ENCODE assay signal across 8 cellular contexts in the genomic region with DNA sequence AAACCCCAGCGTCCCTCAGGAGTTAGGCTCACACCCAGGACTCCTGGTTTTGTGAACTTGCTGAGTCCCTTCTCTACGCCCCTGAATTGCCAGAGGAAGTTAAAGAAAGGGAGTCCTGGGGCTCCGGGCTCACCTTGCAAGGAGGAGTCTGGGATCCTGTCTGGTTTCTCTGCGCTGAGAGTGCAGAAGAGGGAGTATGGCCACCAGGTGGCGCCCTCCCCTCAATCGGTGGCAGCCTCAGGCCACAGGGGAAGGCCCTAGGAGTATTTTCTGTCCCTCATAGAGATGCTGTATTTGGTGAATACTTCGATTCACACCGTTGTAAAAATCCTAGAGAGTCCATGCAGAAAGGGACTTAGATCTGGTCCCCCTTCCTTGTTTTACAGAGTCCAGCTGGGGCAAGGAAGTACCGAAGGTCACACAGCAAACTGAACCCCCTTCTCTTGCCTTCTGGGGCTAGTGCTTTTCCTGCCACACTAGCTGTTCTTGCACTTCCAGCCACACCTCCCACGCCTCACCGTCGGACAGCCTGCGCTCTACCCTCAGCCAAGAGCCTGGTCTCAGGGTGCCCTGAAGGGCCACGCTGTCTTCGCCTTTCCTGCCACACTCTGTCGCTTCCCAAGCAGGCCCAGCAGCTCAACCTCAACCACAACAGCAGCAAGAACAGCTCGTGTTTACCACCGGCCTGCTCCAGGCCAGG. TPM values are rescaled to one million over a fixed set of nuclear protein-coding genes. Genes with fewer than 3 reads are reported as not detected.
DNase-seq lines count a peak whose midpoint lies in the region; ATAC-seq and TF ChIP-seq lines count a peak whose summit lies in the region.

No MANE protein-coding gene starts in this region.

- H3K27ac ChIP-seq in KMS-11 (no peak overlapping the region), heart right ventricle (no peak overlapping the region)

- no peak for DNase-seq in GM12864 (ENCODE audit: low read depth)
- peak; percentile 74 for DNase-seq in activated naive CD8-positive, alpha-beta T cell treated with anti-CD3 and anti-CD28 coated beads for 36 hours
- peak; percentile 76 to 79 for DNase-seq in heart right ventricle
- DNase-seq in retina: peak; percentile 86
- DNase-seq in DMS153 treated with DMSO at 0.1 percent for 48 hours (lab: John Stamatoyannopoulos, UW; ENCODE audit: unreplicated experiment): no peak

- no peaks in the 10 kb centered on the region for H4K20me1 ChIP-seq in KMS-11 (ENCODE audit: insufficient read depth)

- H3K36me3 Mint-ChIP-seq in activated naive CD8-positive, alpha-beta T cell treated with anti-CD3 and anti-CD28 coated beads for 36 hours: no peaks in the 10 kb centered on the region

- H3K9me3 ChIP-seq in heart right ventricle: no peaks in the 10 kb centered on the region

- intact Hi-C loops in heart right ventricle (cut with DNase I): loop anchor here in 9 of 10 donors (1.0 to 5.0 kb wide), 4 partner anchors 139 to 143 kb away; no protein-coding TSS in a partner anchor

- H3K36me3 ChIP-seq in KMS-11 (ENCODE audit: insufficient read depth) (no peaks in the 10 kb centered on the region), heart right ventricle (peaks cover 0 to 4% (median 0%) of the 10 kb centered on the region in 9 donors)

- H3K4me1 ChIP-seq in KMS-11 (ENCODE audit: low read depth, poor library complexity, severe bottlenecking) (peaks cover 16% of the 10 kb centered on the region), heart right ventricle (peaks cover 0 to 19% (median 3%) of the 10 kb centered on the region in 9 donors)

- TF ChIP-seq CTCF in GM12864 (IDR thresholded peaks at IDR 0.05; ENCODE audit: low read depth, low read length, missing control alignments) (peak; percentile 84), KMS-11 (conservative IDR thresholded peaks at IDR 0.05; ENCODE audit: low read depth, low read length) (peak; percentile 74), heart right ventricle (IDR thresholded peaks at IDR 0.05) (peak; percentile 89 to 97 (median 94))

- H3K4me3 Mint-ChIP-seq in activated naive CD8-positive, alpha-beta T cell treated with anti-CD3 and anti-CD28 coated beads for 36 hours: no peak overlapping the region

- H3K9ac ChIP-seq in KMS-11: no peak overlapping the region

- no peak overlapping the region for H3K27ac Mint-ChIP-seq in activated naive CD8-positive, alpha-beta T cell treated with anti-CD3 and anti-CD28 coated beads for 36 hours

- H3K4me3 ChIP-seq in GM12864 (ENCODE audit: low read depth, low read length) (no peak overlapping the region), KMS-11 (IDR thresholded peaks at IDR 0.05; ENCODE audit: insufficient read depth, low read depth, low read length) (no peak overlapping the region), heart right ventricle (no peak overlapping the region)

- H3K27me3 Mint-ChIP-seq in activated naive CD8-positive, alpha-beta T cell treated with anti-CD3 and anti-CD28 coated beads for 36 hours: peaks cover 51% of the 10 kb centered on the region

- no peaks in the 10 kb centered on the region for H3K9me3 Mint-ChIP-seq in activated naive CD8-positive, alpha-beta T cell treated with anti-CD3 and anti-CD28 coated beads for 36 hours

- 34 to 40% methylated on average over 18 of the region's 18 CpGs for WGBS in heart right ventricle, 2 donors

- H3K4me1 Mint-ChIP-seq in activated naive CD8-positive, alpha-beta T cell treated with anti-CD3 and anti-CD28 coated beads for 36 hours: peaks cover 12% of the 10 kb centered on the region

- 0 out of 2 replicates have a peak overlapping the region, but pooled peaks have one; percentile 18 for H2AFZ ChIP-seq in KMS-11 (ENCODE audit: low read depth)

- ATAC-seq in GM21737 (IDR thresholded peaks at IDR 0.05; ENCODE audit: unreplicated experiment) (peak; percentile 98), SK-N-SH treated with all-trans-retinoic acid at 6 μM for 48 hours (peak; percentile 99), heart right ventricle (peak; percentile 87 to 95 (median 92))

- H3K79me2 ChIP-seq in KMS-11 (ENCODE audit: insufficient read depth, low read depth): no peaks in the 10 kb centered on the region

- H3K27me3 ChIP-seq in KMS-11 (ENCODE audit: insufficient read depth, low read depth) (no peaks in the 10 kb centered on the region), heart right ventricle (peaks cover under 1 to 55% (median 35%) of the 10 kb centered on the region in 7 donors)

- H3K4me2 ChIP-seq in KMS-11: no peak overlapping the region

TF ChIP-seq in SK-N-SH treated with all-trans-retinoic acid at 6 μM for 48 hours, 23 proteins besides CTCF, POLR2A, EP300 and RAD21:
- TF ChIP-seq SNAI2 (CRISPR knock-in tag; IDR thresholded peaks at IDR 0.05) (no peak), ISL1 (CRISPR knock-in tag; IDR thresholded peaks at IDR 0.05) (no peak), RARB (CRISPR knock-in tag; IDR thresholded peaks at IDR 0.05) (no peak), ZNF8 (CRISPR knock-in tag; IDR thresholded peaks at IDR 0.05) (no peak), GLIS3 (CRISPR knock-in tag; IDR thresholded peaks at IDR 0.05) (no peak), ZC3H10 (CRISPR knock-in tag; IDR thresholded peaks at IDR 0.05) (no peak), ZNF70 (CRISPR knock-in tag; IDR thresholded peaks at IDR 0.05) (no peak), PPARA (CRISPR knock-in tag; IDR thresholded peaks at IDR 0.05; ENCODE audit: borderline replicate concordance) (no peak), TOX (CRISPR knock-in tag; IDR thresholded peaks at IDR 0.05; ENCODE audit: borderline replicate concordance) (no peak), ARNTL (CRISPR knock-in tag; IDR thresholded peaks at IDR 0.05; ENCODE audit: borderline replicate concordance, low read depth) (no peak), ZFP30 (CRISPR knock-in tag; IDR thresholded peaks at IDR 0.05) (no peak), BACH2 (CRISPR knock-in tag; IDR thresholded peaks at IDR 0.05; ENCODE audit: borderline replicate concordance) (no peak), TCF4 (CRISPR knock-in tag; IDR thresholded peaks at IDR 0.05; ENCODE audit: borderline replicate concordance) (no peak), CSDC2 (CRISPR knock-in tag; IDR thresholded peaks at IDR 0.05) (no peak), OSR1 (CRISPR knock-in tag; IDR thresholded peaks at IDR 0.05) (no peak)
- TF ChIP-seq, protein P1, sequence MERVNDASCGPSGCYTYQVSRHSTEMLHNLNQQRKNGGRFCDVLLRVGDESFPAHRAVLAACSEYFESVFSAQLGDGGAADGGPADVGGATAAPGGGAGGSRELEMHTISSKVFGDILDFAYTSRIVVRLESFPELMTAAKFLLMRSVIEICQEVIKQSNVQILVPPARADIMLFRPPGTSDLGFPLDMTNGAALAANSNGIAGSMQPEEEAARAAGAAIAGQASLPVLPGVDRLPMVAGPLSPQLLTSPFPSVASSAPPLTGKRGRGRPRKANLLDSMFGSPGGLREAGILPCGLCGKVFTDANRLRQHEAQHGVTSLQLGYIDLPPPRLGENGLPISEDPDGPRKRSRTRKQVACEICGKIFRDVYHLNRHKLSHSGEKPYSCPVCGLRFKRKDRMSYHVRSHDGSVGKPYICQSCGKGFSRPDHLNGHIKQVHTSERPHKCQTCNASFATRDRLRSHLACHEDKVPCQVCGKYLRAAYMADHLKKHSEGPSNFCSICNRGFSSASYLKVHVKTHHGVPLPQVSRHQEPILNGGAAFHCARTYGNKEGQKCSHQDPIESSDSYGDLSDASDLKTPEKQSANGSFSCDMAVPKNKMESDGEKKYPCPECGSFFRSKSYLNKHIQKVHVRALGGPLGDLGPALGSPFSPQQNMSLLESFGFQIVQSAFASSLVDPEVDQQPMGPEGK (CRISPR knock-in tag; IDR thresholded peaks at IDR 0.05; ENCODE audit: borderline replicate concordance): no peak
- TF ChIP-seq, protein P2, sequence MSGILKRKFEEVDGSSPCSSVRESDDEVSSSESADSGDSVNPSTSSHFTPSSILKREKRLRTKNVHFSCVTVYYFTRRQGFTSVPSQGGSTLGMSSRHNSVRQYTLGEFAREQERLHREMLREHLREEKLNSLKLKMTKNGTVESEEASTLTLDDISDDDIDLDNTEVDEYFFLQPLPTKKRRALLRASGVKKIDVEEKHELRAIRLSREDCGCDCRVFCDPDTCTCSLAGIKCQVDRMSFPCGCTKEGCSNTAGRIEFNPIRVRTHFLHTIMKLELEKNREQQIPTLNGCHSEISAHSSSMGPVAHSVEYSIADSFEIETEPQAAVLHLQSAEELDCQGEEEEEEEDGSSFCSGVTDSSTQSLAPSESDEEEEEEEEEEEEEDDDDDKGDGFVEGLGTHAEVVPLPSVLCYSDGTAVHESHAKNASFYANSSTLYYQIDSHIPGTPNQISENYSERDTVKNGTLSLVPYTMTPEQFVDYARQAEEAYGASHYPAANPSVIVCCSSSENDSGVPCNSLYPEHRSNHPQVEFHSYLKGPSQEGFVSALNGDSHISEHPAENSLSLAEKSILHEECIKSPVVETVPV (CRISPR knock-in tag; IDR thresholded peaks at IDR 0.05): no peak
- TF ChIP-seq, protein P3, sequence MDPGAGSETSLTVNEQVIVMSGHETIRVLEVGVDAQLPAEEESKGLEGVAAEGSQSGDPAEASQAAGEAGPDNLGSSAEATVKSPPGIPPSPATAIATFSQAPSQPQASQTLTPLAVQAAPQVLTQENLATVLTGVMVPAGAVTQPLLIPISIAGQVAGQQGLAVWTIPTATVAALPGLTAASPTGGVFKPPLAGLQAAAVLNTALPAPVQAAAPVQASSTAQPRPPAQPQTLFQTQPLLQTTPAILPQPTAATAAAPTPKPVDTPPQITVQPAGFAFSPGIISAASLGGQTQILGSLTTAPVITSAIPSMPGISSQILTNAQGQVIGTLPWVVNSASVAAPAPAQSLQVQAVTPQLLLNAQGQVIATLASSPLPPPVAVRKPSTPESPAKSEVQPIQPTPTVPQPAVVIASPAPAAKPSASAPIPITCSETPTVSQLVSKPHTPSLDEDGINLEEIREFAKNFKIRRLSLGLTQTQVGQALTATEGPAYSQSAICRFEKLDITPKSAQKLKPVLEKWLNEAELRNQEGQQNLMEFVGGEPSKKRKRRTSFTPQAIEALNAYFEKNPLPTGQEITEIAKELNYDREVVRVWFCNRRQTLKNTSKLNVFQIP (CRISPR knock-in tag; IDR thresholded peaks at IDR 0.05; ENCODE audit: borderline replicate concordance, low read depth): no peak

RNA-seq across cellular contexts. Expression of a gene that starts 10.2 kb away (rescaled TPM):
- not detected for total RNA-seq in activated naive CD8-positive, alpha-beta T cell treated with anti-CD3 and anti-CD28 coated beads for 36 hours
- total RNA-seq in heart right ventricle: 10 to 100 TPM; 22.2 to 33.0 (median 24.8) TPM
- polyA plus RNA-seq in heart right ventricle: 10 to 100 TPM; 16.8 to 18.4 TPM

RNA-seq across cellular contexts. Expression of a gene that starts 22.0 kb away (rescaled TPM):
- 10 to 100 TPM; 24.8 to 25.8 TPM for total RNA-seq in activated naive CD8-positive, alpha-beta T cell treated with anti-CD3 and anti-CD28 coated beads for 36 hours
- total RNA-seq in heart right ventricle: 10 to 100 TPM; 25.9 to 38.3 (median 33.8) TPM
- 10 to 100 TPM; 14.4 to 36.4 TPM for polyA plus RNA-seq in heart right ventricle

Comparison
In these comparisons a context has a peak if more than half of its experiments do, and no peak if none do; other contexts are left out.
1. DNase-seq: peak in activated naive CD8-positive, alpha-beta T cell treated with anti-CD3 and anti-CD28 coated beads for 36 hours (single experiment), heart right ventricle (2 of 2) and retina (single experiment); none in GM12864 (single experiment) and DMS153 treated with DMSO at 0.1 percent for 48 hours (single experiment).
2. RNA of a gene that starts 10.2 kb away (total RNA-seq): 22.2 to 33.0 TPM in heart right ventricle; not detected in activated naive CD8-positive, alpha-beta T cell treated with anti-CD3 and anti-CD28 coated beads for 36 hours; every median in the first group is over 10 times any median in the second.
3. Peak in every context shown above with its lines, with median percentiles within 50 percentile points of each other: CTCF ChIP-seq and ATAC-seq.